In genomic region chr4:147378780-147379179, GRCh38 we compare ENCODE assay signal across 18 cellular contexts.
DNase-seq lines count a peak whose midpoint lies in the region; ATAC-seq and TF ChIP-seq lines count a peak whose summit lies in the region.
"Had no signal": no experiment of that assay in that cellular context is flagged by ENCODE, and none has a peak within 500 bp of the region (broad histone marks: within the 10 kb centered on the region; RNA-seq: fewer than 3 reads in every experiment).

No MANE protein-coding gene starts in this region.

- TF ChIP-seq CTCF in HCT116 (IDR thresholded peaks at IDR 0.05 in 2 of 3, conservative IDR thresholded peaks at IDR 0.05 in 1 of 3; ENCODE audit: borderline replicate concordance in 1 of 3, insufficient read depth in 1 of 3, low read depth in 2 of 3, low read length in 2 of 3): peak; percentile 34 to 49 (median 45); a peak in 4 of 6 replicates
- TF ChIP-seq CTCF in sigmoid colon (IDR thresholded peaks at IDR 0.05): no peak
- no peak for TF ChIP-seq CTCF in osteocyte (IDR thresholded peaks at IDR 0.05)

- H3K9me2 ChIP-seq in HCT116 (ENCODE audit: insufficient read depth): no peaks in the 10 kb centered on the region

- no peak for TF ChIP-seq EP300 in sigmoid colon (IDR thresholded peaks at IDR 0.05)

- POLR2A ChIA-PET in HCT116 (lab: Charles Lee): interaction anchor here (1.0 to 2.0 kb wide), 5 partner anchors 8 to 85 kb away, joined by 3 to 12 read pairs (median 4); no protein-coding TSS in a partner anchor

- H3K79me2 ChIP-seq in HCT116 (ENCODE audit: insufficient read depth, low read length): no peaks in the 10 kb centered on the region

- ATAC-seq in HCT116 (peak; percentile 86), GM19452 (IDR thresholded peaks at IDR 0.05; ENCODE audit: unreplicated experiment) (no peak)
- ATAC-seq: activated naive CD4-positive, alpha-beta T cell treated with anti-CD3 and anti-CD28 coated beads, Interleukin-2, amount 50 U/mL, for 72 hours; left lobe of liver; right cardiac atrium; stimulated activated memory B cell treated with anti-CD40 and anti-IgM and Interleukin-4, amounts not matched to agents 10 μg/mL and 1 μg/mL and 100 μg/mL, for 72 hours had no signal

- H3K27ac Mint-ChIP-seq in osteocyte (ENCODE audit: unreplicated experiment): no peak overlapping the region
- H3K27ac Mint-ChIP-seq: activated naive CD4-positive, alpha-beta T cell treated with anti-CD3 and anti-CD28 coated beads, Interleukin-2, amount 50 U/mL, for 72 hours; CD4-positive, alpha-beta memory T cell; stimulated activated memory B cell treated with anti-CD40 and anti-IgM and Interleukin-4, amounts not matched to agents 10 μg/mL and 1 μg/mL and 100 μg/mL, for 72 hours had no signal

- no peaks in the 10 kb centered on the region for H3K27me3 ChIP-seq in HCT116 (ENCODE audit: insufficient read depth, low read length)
- no peaks in the 10 kb centered on the region for H3K27me3 ChIP-seq in sigmoid colon

- H3K4me1 Mint-ChIP-seq in osteocyte (ENCODE audit: unreplicated experiment): no peaks in the 10 kb centered on the region
- H3K4me1 Mint-ChIP-seq: CD4-positive, alpha-beta memory T cell; stimulated activated memory B cell treated with anti-CD40 and anti-IgM and Interleukin-4, amounts not matched to agents 10 μg/mL and 1 μg/mL and 100 μg/mL, for 72 hours had no signal

- H4K20me1 ChIP-seq in HCT116 (ENCODE audit: insufficient read depth): no peaks in the 10 kb centered on the region

- TF ChIP-seq RAD21 in HCT116 (IDR thresholded peaks at IDR 0.05; ENCODE audit: low read depth): peak; percentile 56

- peaks cover 37% of the 10 kb centered on the region for H3K9me3 Mint-ChIP-seq in osteocyte (ENCODE audit: unreplicated experiment)

- 37 to 76% methylated on average over 2 of the region's 2 CpGs for WGBS in sigmoid colon, 2 donors

- TF ChIP-seq POLR2A in HCT116 (IDR thresholded peaks at IDR 0.05; ENCODE audit: borderline replicate concordance, extremely low read depth, insufficient read depth, insufficient read length) (no peak), sigmoid colon (IDR thresholded peaks at IDR 0.05) (no peak)

- H3K36me3 ChIP-seq in HCT116 (ENCODE audit: control insufficient read depth in 1 of 2, insufficient read depth in 2 of 2, low read length in 2 of 2) (no peaks in the 10 kb centered on the region), sigmoid colon (no peaks in the 10 kb centered on the region)

- H3K4me3 ChIP-seq in HCT116 (replicated peaks in 1 of 2; ENCODE audit: low read depth in 1 of 2, low read length in 2 of 2): no peak overlapping the region
- H3K4me3 ChIP-seq in sigmoid colon: no peak overlapping the region
- H3K4me3 ChIP-seq: GM23248 had no signal

- no TSS peak for BruUV-seq in HCT116 (replicated peaks; lab: Mats Ljungman, UMichigan)

- H3K4me3 Mint-ChIP-seq in osteocyte (ENCODE audit: unreplicated experiment): no peak overlapping the region
- H3K4me3 Mint-ChIP-seq: CD4-positive, alpha-beta memory T cell; stimulated activated memory B cell treated with anti-CD40 and anti-IgM and Interleukin-4, amounts not matched to agents 10 μg/mL and 1 μg/mL and 100 μg/mL, for 72 hours had no signal

- intact Hi-C loops in HCT116 (cut with micrococcal nuclease): loop anchor here (5.0 kb wide), 1 partner anchor 216 kb away; no protein-coding TSS in a partner anchor
- intact Hi-C loops in sigmoid colon (cut with DNase I): no loop called here

- no peaks in the 10 kb centered on the region for H3K27me3 Mint-ChIP-seq in osteocyte (ENCODE audit: unreplicated experiment)
- H3K27me3 Mint-ChIP-seq: stimulated activated memory B cell treated with anti-CD40 and anti-IgM and Interleukin-4, amounts not matched to agents 10 μg/mL and 1 μg/mL and 100 μg/mL, for 72 hours had no signal

- RAD21 ChIA-PET in HCT116 (lab: Charles Lee; ENCODE audit: low non-redundant PET in 1 of 2, low total read pairs in 2 of 2, uncharacterized antibody in 2 of 2, unreplicated experiment in 2 of 2): interaction anchor here in 1 of 2 experiments (0.6 kb wide), 1 partner anchor 49 kb away, joined by 4 read pairs; no protein-coding TSS in a partner anchor

- peak; percentile 63 for DNase-seq in HCT116 (ENCODE audit: low read depth, low spot score)
- DNase-seq in SW480 (ENCODE audit: low spot score): peak; percentile 20
- DNase-seq in iPS DF 4.7 (ENCODE audit: extremely low read depth, low spot score): peak; percentile 41
- peak; percentile 42 for DNase-seq in mucosa of gallbladder (ENCODE audit: low spot score)
- no peak for DNase-seq in sigmoid colon
- no peak for DNase-seq in NCI-H1105 treated with DMSO at 0.1 percent for 48 hours (lab: John Stamatoyannopoulos, UW)
- DNase-seq in osteocyte (ENCODE audit: extremely low spot score, unreplicated experiment): no peak
- DNase-seq: CD4-positive, alpha-beta memory T cell; GM23248; NCI-H1436; NCI-H526 treated with DMSO at 0.1 percent for 48 hours; nucleus accumbens; right cardiac atrium; T1000 had no signal

- H2AFZ ChIP-seq in HCT116 (ENCODE audit: low read depth, low read length, poor library complexity, severe bottlenecking): peak overlapping the region; percentile 96
- H2AFZ ChIP-seq: GM23248 had no signal

- H3K36me3 Mint-ChIP-seq in osteocyte (ENCODE audit: unreplicated experiment): peaks cover 6% of the 10 kb centered on the region
- H3K36me3 Mint-ChIP-seq: activated naive CD4-positive, alpha-beta T cell treated with anti-CD3 and anti-CD28 coated beads, Interleukin-2, amount 50 U/mL, for 72 hours; CD4-positive, alpha-beta memory T cell; stimulated activated memory B cell treated with anti-CD40 and anti-IgM and Interleukin-4, amounts not matched to agents 10 μg/mL and 1 μg/mL and 100 μg/mL, for 72 hours had no signal

- no peak overlapping the region for H3K27ac ChIP-seq in HCT116 (ENCODE audit: low read depth, low read length)
- H3K27ac ChIP-seq in sigmoid colon: no peak overlapping the region
- H3K27ac ChIP-seq: GM23248 had no signal

- H3K4me1 ChIP-seq in HCT116 (ENCODE audit: control insufficient read depth in 1 of 2, insufficient read depth in 2 of 2, low read length in 2 of 2): peaks cover 0 to 8% of the 10 kb centered on the region in 2 experiments; a peak in 2 of 4 replicates
- no peaks in the 10 kb centered on the region for H3K4me1 ChIP-seq in sigmoid colon

- H3K9me3 ChIP-seq in HCT116 (ENCODE audit: control insufficient read depth in 1 of 2, insufficient read depth in 1 of 2, low read depth in 1 of 2, low read length in 2 of 2) (no peaks in the 10 kb centered on the region), sigmoid colon (no peaks in the 10 kb centered on the region)

- CTCF ChIA-PET in HCT116 (lab: Charles Lee): interaction anchor here (0.8 to 1.9 kb wide), 5 partner anchors 12 to 488 kb away, joined by 3 to 13 read pairs (median 4); no protein-coding TSS in a partner anchor

- peak overlapping the region; percentile 46; the same call in 1 of the 2 replicates for H3K4me2 ChIP-seq in HCT116 (ENCODE audit: low read length)

- H3K9ac ChIP-seq in HCT116 (ENCODE audit: low read length): no peak overlapping the region
- H3K9ac ChIP-seq: GM23248 had no signal

TF ChIP-seq in HCT116, 20 proteins besides CTCF, POLR2A, EP300 and RAD21:
- TF ChIP-seq YY1 (IDR thresholded peaks at IDR 0.05; ENCODE audit: extremely low read depth, insufficient replicate concordance, low read depth, low read length) (no peak), ATF3 (IDR thresholded peaks at IDR 0.05) (peak; percentile 80), SRF (IDR thresholded peaks at IDR 0.05; ENCODE audit: low read depth) (0 out of 2 replicates have a peak, but pooled peaks have one; percentile 30), POLR2AphosphoS5 (IDR thresholded peaks at IDR 0.05; ENCODE audit: low read depth, low read length) (peak; percentile 28; the same call in 1 of the 2 replicates), ZNF274 (IDR thresholded peaks at IDR 0.05; ENCODE audit: low read depth, low read length) (no peak), JUND (IDR thresholded peaks at IDR 0.05) (peak; percentile 61; the same call in 1 of the 2 replicates), CEBPB (IDR thresholded peaks at IDR 0.05; ENCODE audit: low read depth) (peak; percentile 92), SIN3A (IDR thresholded peaks at IDR 0.05; ENCODE audit: low read depth) (0 out of 2 replicates have a peak, but pooled peaks have one; percentile 32), SP1 (IDR thresholded peaks at IDR 0.05; ENCODE audit: low read depth) (peak; percentile 43; the same call in 1 of the 2 replicates), EZH2phosphoT487 (IDR thresholded peaks at IDR 0.05; ENCODE audit: borderline replicate concordance) (no peak), EGR1 (IDR thresholded peaks at IDR 0.05; ENCODE audit: low read depth) (no peak), CBX3 (IDR thresholded peaks at IDR 0.05; ENCODE audit: low read depth) (peak; percentile 84; the same call in 1 of the 2 replicates), MAX (IDR thresholded peaks at IDR 0.05) (peak; percentile 43; the same call in 1 of the 2 replicates), FOSL1 (IDR thresholded peaks at IDR 0.05; ENCODE audit: low read depth) (peak; percentile 63), ELF1 (IDR thresholded peaks at IDR 0.05; ENCODE audit: borderline replicate concordance, low read depth) (no peak)
TF ChIP-seq in HCT116: peak in this region for 10.

Comparison
In these comparisons a context has a peak if more than half of its experiments do, and no peak if none do; other contexts are left out.
1. DNase-seq: peak in HCT116 (single experiment), SW480 (single experiment), iPS DF 4.7 (single experiment) and mucosa of gallbladder (single experiment); none in sigmoid colon (single experiment), NCI-H1105 treated with DMSO at 0.1 percent for 48 hours (single experiment) and osteocyte (single experiment).
2. CTCF ChIP-seq: peak in HCT116 (3 of 3); none in sigmoid colon (0 of 4) and osteocyte (single experiment).